ENCODE assay signal across 16 cellular contexts in the genomic region with DNA sequence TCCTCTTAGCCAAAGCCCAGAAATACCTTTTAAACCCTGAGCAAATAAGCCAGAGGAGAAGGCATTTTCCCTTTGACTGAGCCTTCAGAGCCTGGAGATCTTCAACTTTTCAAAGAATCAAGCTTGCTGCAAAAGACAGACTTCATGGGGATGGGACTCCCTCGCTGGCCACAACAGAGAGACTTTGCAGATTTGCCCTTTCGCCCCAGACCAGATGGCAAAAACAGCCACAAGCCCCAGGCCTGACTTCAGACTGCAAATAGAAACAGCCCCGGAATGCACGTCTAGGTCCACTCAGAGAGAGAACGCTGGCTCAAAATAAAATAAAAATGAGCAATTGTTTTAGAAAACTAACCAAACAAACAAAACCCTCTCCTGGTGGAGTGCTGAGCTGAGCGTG.
DNase-seq lines count a peak whose midpoint lies in the region; ATAC-seq and TF ChIP-seq lines count a peak whose summit lies in the region.
"Had no signal": no experiment of that assay in that cellular context is flagged by ENCODE, and none has a peak within 500 bp of the region (broad histone marks: within the 10 kb centered on the region; RNA-seq: fewer than 3 reads in every experiment).

No MANE protein-coding gene starts in this region.

- H3K4me1 ChIP-seq in mesodermal cell (ENCODE audit: control insufficient read depth, insufficient read depth, low read length, poor library complexity, severe bottlenecking), result no peaks in the 10 kb centered on the region

- peak; percentile 41 for DNase-seq in EH (ENCODE audit: low read depth)
- DNase-seq in astrocyte of the spinal cord (ENCODE audit: low read depth, low spot score), result peak; percentile 55
- peak; percentile 21 for DNase-seq in hepatic stellate cell (ENCODE audit: low spot score)
- no peak for DNase-seq in nucleus accumbens (lab: John Stamatoyannopoulos, UW)
- no peak for DNase-seq in NCI-H187 (lab: John Stamatoyannopoulos, UW)
- DNase-seq: CD8-positive, alpha-beta T cell; DMS79 treated with DMSO at 0.1 percent for 48 hours; NCI-H1092 treated with DMSO at 0.1 percent for 48 hours; NCI-H1694 treated with DMSO at 0.1 percent for 48 hours; NCI-H2171; NCI-H82 had no signal

- peak overlapping the region; percentile 1 for H3K27ac ChIP-seq in mesodermal cell (ENCODE audit: low read depth, low read length, severe bottlenecking)
- H3K27ac ChIP-seq: 22Rv1, KMS-11 had no signal

- H3K36me3 ChIP-seq in mesodermal cell (ENCODE audit: control insufficient read depth, insufficient read depth, low read length), result no peaks in the 10 kb centered on the region

- peaks cover 17% of the 10 kb centered on the region for H3K9me3 ChIP-seq in mesodermal cell (ENCODE audit: control insufficient read depth, low read length)

- 91 to 100% methylated on average over 2 to 6 of the region's 6 CpGs for WGBS in mesodermal cell (ENCODE audit: insufficient coverage in 2 of 2), 2 experiments

- H3K4me3 ChIP-seq in astrocyte of the spinal cord (ENCODE audit: low read depth, low read length) (no peak overlapping the region), mesodermal cell (ENCODE audit: extremely low read depth, insufficient read depth, low read length, poor library complexity, severe bottlenecking) (no peak overlapping the region)

- TF ChIP-seq CTCF in astrocyte of the spinal cord (IDR thresholded peaks at IDR 0.05; ENCODE audit: low read depth, low read length), result no peak

- ATAC-seq in HG03432 (IDR thresholded peaks at IDR 0.05; ENCODE audit: unreplicated experiment), result no peak
- no peak for ATAC-seq in HG03354 (IDR thresholded peaks at IDR 0.05; ENCODE audit: poor library complexity, severe bottlenecking, unreplicated experiment)
- ATAC-seq: CD8-positive, alpha-beta T cell had no signal

- in situ Hi-C loops in astrocyte of the spinal cord (cut with HindIII; ENCODE audit: low sequenced_read_pairs), result no loop called here

Comparison
In these comparisons a context has a peak if more than half of its experiments do, and no peak if none do; other contexts are left out.
1. DNase-seq: peak in EH (single experiment), astrocyte of the spinal cord (single experiment) and hepatic stellate cell (single experiment); none in nucleus accumbens (0 of 56) and NCI-H187 (0 of 2).